In genomic region chr17:41354538-41354937, GRCh38 we compare ENCODE assay signal across 1 cellular context.
TF ChIP-seq lines count a peak whose summit lies in the region.

No MANE protein-coding gene starts in this region.

TF ChIP-seq in GM12878, 131 proteins besides CTCF, POLR2A, EP300 and RAD21:
- TF ChIP-seq RUNX3 (IDR thresholded peaks at IDR 0.05; ENCODE audit: low read length) (no peak), PAX8 (IDR thresholded peaks at IDR 0.05) (no peak), SPI1 (IDR thresholded peaks at IDR 0.05; ENCODE audit: borderline replicate concordance, insufficient read depth, low read depth, low read length) (peak; percentile 42; the same call in 1 of the 2 replicates), TAF1 (IDR thresholded peaks at IDR 0.05; ENCODE audit: borderline replicate concordance, low read depth, low read length) (no peak)
